ENCODE assay signal across 15 cellular contexts in the genomic region with DNA sequence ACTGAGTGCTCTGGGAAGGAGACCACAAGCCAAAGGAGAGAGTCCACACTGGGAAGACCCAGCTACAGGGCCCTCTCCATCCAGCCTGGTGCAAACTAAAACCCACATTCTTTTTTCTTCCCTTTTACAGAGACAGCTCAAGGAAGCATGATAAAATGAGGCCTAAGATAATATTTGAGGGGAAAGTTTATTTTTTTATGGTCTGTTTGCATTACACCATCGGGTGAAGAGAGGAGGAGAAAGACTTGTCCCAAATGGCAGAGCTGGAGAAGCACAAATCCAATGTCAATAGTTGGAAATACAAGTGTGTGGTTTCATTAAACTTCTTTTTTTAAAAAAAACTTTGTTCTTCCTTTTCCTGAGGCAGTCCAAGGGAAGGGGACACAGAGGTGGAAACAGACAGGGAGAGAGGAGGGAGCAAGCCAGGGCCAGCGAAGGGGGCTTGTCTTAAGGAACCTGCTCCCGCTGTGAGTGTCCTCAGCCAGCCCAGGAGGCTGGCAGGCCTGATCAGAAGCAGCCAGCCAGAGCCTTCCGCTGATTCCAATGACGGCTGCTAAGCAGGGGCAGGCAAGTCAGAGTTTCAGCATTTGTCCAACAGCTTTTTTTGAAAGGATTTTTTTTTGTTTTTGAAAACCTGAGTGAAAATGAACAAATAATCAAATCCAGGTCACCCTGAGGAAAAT.
DNase-seq lines count a peak whose midpoint lies in the region; ATAC-seq and TF ChIP-seq lines count a peak whose summit lies in the region.
"Had no signal": no experiment of that assay in that cellular context is flagged by ENCODE, and none has a peak within 500 bp of the region (broad histone marks: within the 10 kb centered on the region; RNA-seq: fewer than 3 reads in every experiment).

No MANE protein-coding gene starts in this region.

- no peaks in the 10 kb centered on the region for H3K36me3 ChIP-seq in GM23338 (ENCODE audit: insufficient read depth)
- no peaks in the 10 kb centered on the region for H3K36me3 ChIP-seq in CD8-positive, alpha-beta memory T cell (ENCODE audit: insufficient read depth, low read length)
- H3K36me3 ChIP-seq: BE2C, Peyer's patch had no signal

- no peak overlapping the region for H3K4me3 Mint-ChIP-seq in GM23338
- no peak overlapping the region for H3K4me3 Mint-ChIP-seq in CD8-positive, alpha-beta memory T cell

- peaks cover 6% of the 10 kb centered on the region for H3K27me3 Mint-ChIP-seq in GM23338 (ENCODE audit: insufficient read depth, low read depth, poor library complexity)
- peaks cover 5 to 22% of the 10 kb centered on the region in 2 donors for H3K27me3 Mint-ChIP-seq in CD8-positive, alpha-beta memory T cell

- H3K4me1 Mint-ChIP-seq in GM23338: no peaks in the 10 kb centered on the region; the same call in 2 of the 3 replicates
- no peaks in the 10 kb centered on the region for H3K4me1 Mint-ChIP-seq in CD8-positive, alpha-beta memory T cell

- CTCF ChIA-PET in CD8-positive, alpha-beta memory T cell (lab: Charles Lee): no interaction called here

- H2AFZ ChIP-seq in GM23338: peak overlapping the region; percentile 63; the same call in 1 of the 2 replicates

- intact Hi-C loops in left colon (cut with DNase I, micrococcal nuclease): no loop called here

- no peak overlapping the region for H3K4me2 ChIP-seq in GM23338

- no peak overlapping the region for H3K27ac ChIP-seq in GM23338 (ENCODE audit: low read depth)
- no peak overlapping the region for H3K27ac ChIP-seq in CD8-positive, alpha-beta memory T cell (ENCODE audit: low read depth, low read length)
- H3K27ac ChIP-seq: Peyer's patch had no signal

- no peaks in the 10 kb centered on the region for H3K79me2 ChIP-seq in GM23338 (replicated peaks; ENCODE audit: insufficient read depth)

- H3K9me3 ChIP-seq in CD8-positive, alpha-beta memory T cell (ENCODE audit: low read length): no peaks in the 10 kb centered on the region
- H3K9me3 ChIP-seq: BE2C, Peyer's patch had no signal

- H3K27ac Mint-ChIP-seq in GM23338: no peak overlapping the region
- H3K27ac Mint-ChIP-seq in CD8-positive, alpha-beta memory T cell: no peak overlapping the region

- no peaks in the 10 kb centered on the region for H3K4me1 ChIP-seq in GM23338 (ENCODE audit: insufficient read depth)
- no peaks in the 10 kb centered on the region for H3K4me1 ChIP-seq in CD8-positive, alpha-beta memory T cell (ENCODE audit: insufficient read depth, low read length)
- H3K4me1 ChIP-seq: BE2C, Peyer's patch had no signal

- no peak for TF ChIP-seq CTCF in GM23338 (conservative IDR thresholded peaks at IDR 0.05; ENCODE audit: low read depth in 2 of 2)

- H3F3A ChIP-seq in GM23338 (replicated peaks; ENCODE audit: low read depth): no peaks in the 10 kb centered on the region

- DNase-seq in GM23338 (ENCODE audit: low spot score) (no peak), brain pericyte (ENCODE audit: low read depth, low spot score) (peak; percentile 39), left colon (no peak), smooth muscle cell of the brain vasculature (ENCODE audit: low read depth, low spot score) (peak; percentile 47), midbrain (lab: John Stamatoyannopoulos, UW) (no peak)
- DNase-seq in activated CD4-positive, alpha-beta T cell treated with anti-CD3 and anti-CD28 coated beads, Interleukin-2, amount 50 U/mL, for 4 hours: no peak
- no peak for DNase-seq in CD8-positive, alpha-beta memory T cell
- DNase-seq: BE2C, DMS79 treated with DMSO at 0.1 percent for 48 hours, Kasumi-1, NCI-H1417 treated with DMSO at 0.1 percent for 48 hours, NCI-H187, NCI-H446, Peyer's patch had no signal

- no peaks in the 10 kb centered on the region for H4K20me1 ChIP-seq in GM23338 (replicated peaks; ENCODE audit: insufficient read depth)

- H3K27me3 ChIP-seq in GM23338 (ENCODE audit: insufficient read depth): no peaks in the 10 kb centered on the region
- no peaks in the 10 kb centered on the region for H3K27me3 ChIP-seq in CD8-positive, alpha-beta memory T cell (ENCODE audit: insufficient read depth, low read length, poor library complexity, severe bottlenecking)
- H3K27me3 ChIP-seq: BE2C, Peyer's patch had no signal

- no peaks in the 10 kb centered on the region for H3K9me3 Mint-ChIP-seq in GM23338
- H3K9me3 Mint-ChIP-seq in CD8-positive, alpha-beta memory T cell: peaks cover 0 to 1% (median 0%) of the 10 kb centered on the region in 5 donors

- H3K36me3 Mint-ChIP-seq in GM23338 (ENCODE audit: low read depth): no peaks in the 10 kb centered on the region; the same call in 1 of the 3 replicates
- no peaks in the 10 kb centered on the region for H3K36me3 Mint-ChIP-seq in CD8-positive, alpha-beta memory T cell

- H3K9me2 ChIP-seq in GM23338 (ENCODE audit: insufficient read depth): peaks cover 10% of the 10 kb centered on the region; the same call in 1 of the 2 replicates

- H3K4me3 ChIP-seq in GM23338: no peak overlapping the region
- no peak overlapping the region for H3K4me3 ChIP-seq in CD8-positive, alpha-beta memory T cell (ENCODE audit: low read length)
- H3K4me3 ChIP-seq: Peyer's patch had no signal

- ATAC-seq in GM23338 (peak; percentile 57), left colon (peak; percentile 57)
- ATAC-seq: SK-N-SH treated with all-trans-retinoic acid at 6 μM for 48 hours had no signal

- POLR2A ChIA-PET in CD8-positive, alpha-beta memory T cell (lab: Charles Lee): no interaction called here

TF ChIP-seq in GM23338, 12 proteins besides CTCF, POLR2A, EP300 and RAD21 (continues in another document):
- TF ChIP-seq POLR2AphosphoS5 (IDR thresholded peaks at IDR 0.05; ENCODE audit: low read depth): no peak
- no peak for TF ChIP-seq ZNF114 (CRISPR knock-in tag; IDR thresholded peaks at IDR 0.05)
- TF ChIP-seq EZH2phosphoT487 (IDR thresholded peaks at IDR 0.05; ENCODE audit: unreplicated experiment): no peak
- no peak for TF ChIP-seq CREB1 (CRISPR knock-in tag; IDR thresholded peaks at IDR 0.05; ENCODE audit: low read depth)
- TF ChIP-seq STAT1 (IDR thresholded peaks at IDR 0.05; ENCODE audit: unreplicated experiment): no peak
- TF ChIP-seq EZH2 (IDR thresholded peaks at IDR 0.05; ENCODE audit: low read depth, unreplicated experiment): no peak
- no peak for TF ChIP-seq ZNF331 (CRISPR knock-in tag; IDR thresholded peaks at IDR 0.05; ENCODE audit: low read depth)
- TF ChIP-seq JUNB (IDR thresholded peaks at IDR 0.05; ENCODE audit: unreplicated experiment): no peak
- no peak for TF ChIP-seq NANOG (IDR thresholded peaks at IDR 0.05; ENCODE audit: borderline replicate concordance)
- TF ChIP-seq, protein P1, sequence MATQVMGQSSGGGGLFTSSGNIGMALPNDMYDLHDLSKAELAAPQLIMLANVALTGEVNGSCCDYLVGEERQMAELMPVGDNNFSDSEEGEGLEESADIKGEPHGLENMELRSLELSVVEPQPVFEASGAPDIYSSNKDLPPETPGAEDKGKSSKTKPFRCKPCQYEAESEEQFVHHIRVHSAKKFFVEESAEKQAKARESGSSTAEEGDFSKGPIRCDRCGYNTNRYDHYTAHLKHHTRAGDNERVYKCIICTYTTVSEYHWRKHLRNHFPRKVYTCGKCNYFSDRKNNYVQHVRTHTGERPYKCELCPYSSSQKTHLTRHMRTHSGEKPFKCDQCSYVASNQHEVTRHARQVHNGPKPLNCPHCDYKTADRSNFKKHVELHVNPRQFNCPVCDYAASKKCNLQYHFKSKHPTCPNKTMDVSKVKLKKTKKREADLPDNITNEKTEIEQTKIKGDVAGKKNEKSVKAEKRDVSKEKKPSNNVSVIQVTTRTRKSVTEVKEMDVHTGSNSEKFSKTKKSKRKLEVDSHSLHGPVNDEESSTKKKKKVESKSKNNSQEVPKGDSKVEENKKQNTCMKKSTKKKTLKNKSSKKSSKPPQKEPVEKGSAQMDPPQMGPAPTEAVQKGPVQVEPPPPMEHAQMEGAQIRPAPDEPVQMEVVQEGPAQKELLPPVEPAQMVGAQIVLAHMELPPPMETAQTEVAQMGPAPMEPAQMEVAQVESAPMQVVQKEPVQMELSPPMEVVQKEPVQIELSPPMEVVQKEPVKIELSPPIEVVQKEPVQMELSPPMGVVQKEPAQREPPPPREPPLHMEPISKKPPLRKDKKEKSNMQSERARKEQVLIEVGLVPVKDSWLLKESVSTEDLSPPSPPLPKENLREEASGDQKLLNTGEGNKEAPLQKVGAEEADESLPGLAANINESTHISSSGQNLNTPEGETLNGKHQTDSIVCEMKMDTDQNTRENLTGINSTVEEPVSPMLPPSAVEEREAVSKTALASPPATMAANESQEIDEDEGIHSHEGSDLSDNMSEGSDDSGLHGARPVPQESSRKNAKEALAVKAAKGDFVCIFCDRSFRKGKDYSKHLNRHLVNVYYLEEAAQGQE (IDR thresholded peaks at IDR 0.05; ENCODE audit: unreplicated experiment): no peak
- TF ChIP-seq, protein P2, sequence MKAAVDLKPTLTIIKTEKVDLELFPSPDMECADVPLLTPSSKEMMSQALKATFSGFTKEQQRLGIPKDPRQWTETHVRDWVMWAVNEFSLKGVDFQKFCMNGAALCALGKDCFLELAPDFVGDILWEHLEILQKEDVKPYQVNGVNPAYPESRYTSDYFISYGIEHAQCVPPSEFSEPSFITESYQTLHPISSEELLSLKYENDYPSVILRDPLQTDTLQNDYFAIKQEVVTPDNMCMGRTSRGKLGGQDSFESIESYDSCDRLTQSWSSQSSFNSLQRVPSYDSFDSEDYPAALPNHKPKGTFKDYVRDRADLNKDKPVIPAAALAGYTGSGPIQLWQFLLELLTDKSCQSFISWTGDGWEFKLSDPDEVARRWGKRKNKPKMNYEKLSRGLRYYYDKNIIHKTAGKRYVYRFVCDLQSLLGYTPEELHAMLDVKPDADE (IDR thresholded peaks at IDR 0.05): no peak

Comparison
In these comparisons a context has a peak if more than half of its experiments do, and no peak if none do; other contexts are left out.
1. DNase-seq: peak in brain pericyte (single experiment) and smooth muscle cell of the brain vasculature (single experiment); none in GM23338 (single experiment), left colon (0 of 2), activated CD4-positive, alpha-beta T cell treated with anti-CD3 and anti-CD28 coated beads, Interleukin-2, amount 50 U/mL, for 4 hours (0 of 2), CD8-positive, alpha-beta memory T cell (0 of 5) and midbrain (single experiment).